In genomic region chr16:53714080-53715050, GRCh38 we compare ENCODE assay signal across 1 cellular context.
TF ChIP-seq lines count a peak whose summit lies in the region.

No MANE protein-coding gene starts in this region.

TF ChIP-seq in HepG2, 621 proteins besides CTCF, POLR2A, EP300 and RAD21:
- TF ChIP-seq BRF2 (CRISPR knock-in tag; IDR thresholded peaks at IDR 0.05) = no peak
- no peak for TF ChIP-seq ZNF777 (CRISPR knock-in tag; IDR thresholded peaks at IDR 0.05)
- TF ChIP-seq MAFK (conservative IDR thresholded peaks at IDR 0.05 in 1 of 2, IDR thresholded peaks at IDR 0.05 in 1 of 2; ENCODE audit: low read length in 2 of 2) = peak; percentile 19 to 69; a peak in 2 of 4 replicates
- peak; percentile 59 for TF ChIP-seq MAFF (IDR thresholded peaks at IDR 0.05; ENCODE audit: low read depth, low read length)
- TF ChIP-seq CEBPB (IDR thresholded peaks at IDR 0.05; ENCODE audit: borderline replicate concordance, low read depth, low read length) = 0 out of 2 replicates have a peak, but pooled peaks have one; percentile 1
- TF ChIP-seq ZNF678 (CRISPR knock-in tag; IDR thresholded peaks at IDR 0.05) = no peak
- no peak for TF ChIP-seq TEF (CRISPR knock-in tag; IDR thresholded peaks at IDR 0.05)
